In genomic region chr4:72666910-72667309, GRCh38 we compare ENCODE assay signal across 19 cellular contexts.
DNase-seq lines count a peak whose midpoint lies in the region; ATAC-seq and TF ChIP-seq lines count a peak whose summit lies in the region.
"Had no signal": no experiment of that assay in that cellular context is flagged by ENCODE, and none has a peak within 500 bp of the region (broad histone marks: within the 10 kb centered on the region; RNA-seq: fewer than 3 reads in every experiment).

No MANE protein-coding gene starts in this region.

- H3K4me2 ChIP-seq in DND-41 (ENCODE audit: insufficient read depth, low read length) (no peak overlapping the region), H9 (ENCODE audit: insufficient read depth, insufficient read length, low read length) (peak overlapping the region; percentile 14)
- H3K4me2 ChIP-seq: A549 had no signal

- H4K8ac ChIP-seq in H9 (replicated peaks; ENCODE audit: insufficient read length, low read depth, low read length) = no peak overlapping the region

- H3K27ac ChIP-seq in DND-41 (ENCODE audit: low read length) (no peak overlapping the region), H9 (ENCODE audit: insufficient read length, low read depth, low read length) (no peak overlapping the region), endodermal cell (ENCODE audit: low read depth, low read length) (no peak overlapping the region), WERI-Rb-1 (no peak overlapping the region)
- H3K27ac ChIP-seq: A549 had no signal

- no peak overlapping the region for H2BK12ac ChIP-seq in H9 (ENCODE audit: insufficient read length, low read depth, low read length)

- no peak overlapping the region for H2BK15ac ChIP-seq in H9 (ENCODE audit: low read depth, low read length)

- H3K36me3 Mint-ChIP-seq in H9 (ENCODE audit: insufficient read depth in 1 of 3, low read depth in 3 of 3) (no peaks in the 10 kb centered on the region), endodermal cell (ENCODE audit: low read depth) (no peaks in the 10 kb centered on the region)

- H3K27me3 Mint-ChIP-seq in H9 (ENCODE audit: low read depth) (no peaks in the 10 kb centered on the region), endodermal cell (ENCODE audit: insufficient read depth) (no peaks in the 10 kb centered on the region)

- H3K79me1 ChIP-seq in H9 (ENCODE audit: insufficient read depth, low read depth, low read length, poor library complexity, severe bottlenecking) = no peaks in the 10 kb centered on the region

- ATAC-seq in DND-41 (ENCODE audit: insufficient read depth, low read depth) = no peak
- no peak for ATAC-seq in HG02642 (IDR thresholded peaks at IDR 0.05; ENCODE audit: poor library complexity, unreplicated experiment)
- ATAC-seq: A549, GM12878, SK-N-SH treated with all-trans-retinoic acid at 6 μM for 48 hours had no signal

- DNase-seq in DND-41 (peak; percentile 4), H9 (peak; percentile 84), endodermal cell (peak; percentile 75), islet precursor cell (peak; percentile 55), WERI-Rb-1 (no peak), COR-L47 (lab: John Stamatoyannopoulos, UW) (no peak)
- DNase-seq: CD4-positive, alpha-beta T cell; DMS153; GOT3; NCI-H1092 treated with DMSO at 0.1 percent for 48 hours; NCI-H1694; NCI-H2081 treated with DMSO at 0.1 percent for 48 hours; NCI-H510A; NCI-H748 treated with DMSO at 0.1 percent for 48 hours; SIG-M5 had no signal

- H3K79me2 ChIP-seq in DND-41 (ENCODE audit: insufficient read depth, low read length) = no peaks in the 10 kb centered on the region
- no peaks in the 10 kb centered on the region for H3K79me2 ChIP-seq in H9 (ENCODE audit: insufficient read depth, low read length)

- no peak overlapping the region for H4K5ac ChIP-seq in H9 (ENCODE audit: insufficient read length, low read depth, low read length)

- H4K91ac ChIP-seq in H9 (ENCODE audit: insufficient read length, low read depth, low read length) = no peak overlapping the region

- H3K9me3 Mint-ChIP-seq in H9 (no peaks in the 10 kb centered on the region; a peak in 2 of 5 replicates), endodermal cell (no peaks in the 10 kb centered on the region)
- H3K9me3 Mint-ChIP-seq: CD4-positive, alpha-beta T cell had no signal

- no peaks in the 10 kb centered on the region for H3K9me3 ChIP-seq in DND-41 (ENCODE audit: insufficient read depth, low read length, severe bottlenecking)
- no peaks in the 10 kb centered on the region for H3K9me3 ChIP-seq in H9 (ENCODE audit: control insufficient read depth, low read depth, low read length)
- H3K9me3 ChIP-seq in endodermal cell (ENCODE audit: control insufficient read depth, low read length) = no peaks in the 10 kb centered on the region
- H3K9me3 ChIP-seq in WERI-Rb-1 (ENCODE audit: severe bottlenecking) = no peaks in the 10 kb centered on the region
- H3K9me3 ChIP-seq: A549 had no signal

- no peak for TF ChIP-seq CTCF in DND-41 (IDR thresholded peaks at IDR 0.05; ENCODE audit: borderline replicate concordance, extremely low read depth, low read length, poor library complexity, severe bottlenecking)
- TF ChIP-seq CTCF in H9 (conservative IDR thresholded peaks at IDR 0.05) = no peak
- TF ChIP-seq CTCF in endodermal cell (conservative IDR thresholded peaks at IDR 0.05) = no peak
- no peak for TF ChIP-seq CTCF in WERI-Rb-1 (IDR thresholded peaks at IDR 0.05; ENCODE audit: low read depth, low read length)

- H3K27ac Mint-ChIP-seq in H9 (peak overlapping the region in 2 of 3 experiments; percentile 73 to 85; a peak in 3 of 7 replicates), endodermal cell (no peak overlapping the region)
- H3K27ac Mint-ChIP-seq: CD4-positive, alpha-beta T cell had no signal

- no peak overlapping the region for H3K4me3 ChIP-seq in DND-41 (ENCODE audit: low read depth in 1 of 2, low read length in 2 of 2)
- no peak overlapping the region for H3K4me3 ChIP-seq in endodermal cell (ENCODE audit: low read length)
- no peak overlapping the region for H3K4me3 ChIP-seq in WERI-Rb-1 (ENCODE audit: low read depth, low read length)
- H3K4me3 ChIP-seq: A549, GM12878 had no signal

- H3K18ac ChIP-seq in H9 (ENCODE audit: insufficient read length, low read depth, low read length) = no peak overlapping the region

- H2BK5ac ChIP-seq in H9 (ENCODE audit: insufficient read length, low read length) = no peak overlapping the region

- no peak overlapping the region for H2AK5ac ChIP-seq in H9 (ENCODE audit: insufficient read length, low read length)

- H2BK20ac ChIP-seq in H9 (ENCODE audit: low read depth, low read length, poor library complexity, severe bottlenecking) = no peak overlapping the region

- WGBS in H9 (ENCODE audit: extremely low coverage, insufficient read length, low lambda C conversion rate) = no CpG with 5 or more reads among the region's 9 CpGs
- 76 to 86% methylated on average over 3 to 9 of the region's 9 CpGs for WGBS in endodermal cell (ENCODE audit: insufficient coverage in 1 of 2, insufficient read length in 1 of 2), 2 experiments

- no peak overlapping the region for H3K14ac ChIP-seq in H9 (ENCODE audit: insufficient read depth, low read length)

- no peaks in the 10 kb centered on the region for H3K23me2 ChIP-seq in H9 (ENCODE audit: insufficient read length, low read depth, low read length, poor library complexity, severe bottlenecking)

- H3K27me3 ChIP-seq in DND-41 (ENCODE audit: insufficient read depth, low read length, poor library complexity) (no peaks in the 10 kb centered on the region), H9 (ENCODE audit: insufficient read depth, low read length) (no peaks in the 10 kb centered on the region), endodermal cell (ENCODE audit: control insufficient read depth, insufficient read depth, low read length, poor library complexity, severe bottlenecking) (no peaks in the 10 kb centered on the region), WERI-Rb-1 (ENCODE audit: insufficient read depth, low read depth, severe bottlenecking) (no peaks in the 10 kb centered on the region)

- H3K4me3 Mint-ChIP-seq in H9 (peak overlapping the region; percentile 6 to 51; a peak in 3 of 5 replicates), endodermal cell (no peak overlapping the region)
- H3K4me3 Mint-ChIP-seq: CD4-positive, alpha-beta T cell had no signal

- H3K4ac ChIP-seq in H9 (ENCODE audit: low read depth, low read length) = no peak overlapping the region

- H3K4me1 ChIP-seq in DND-41 (ENCODE audit: insufficient read depth, low read length) (no peaks in the 10 kb centered on the region), H9 (ENCODE audit: insufficient read depth, low read length) (peaks cover 13% of the 10 kb centered on the region; the same call in 1 of the 2 replicates), endodermal cell (ENCODE audit: control insufficient read depth, insufficient read depth, low read length) (no peaks in the 10 kb centered on the region)
- H3K4me1 ChIP-seq: A549 had no signal

- H3K36me3 ChIP-seq in DND-41 (ENCODE audit: insufficient read depth, low read length) (no peaks in the 10 kb centered on the region), endodermal cell (ENCODE audit: control insufficient read depth, insufficient read depth, low read length) (no peaks in the 10 kb centered on the region), WERI-Rb-1 (no peaks in the 10 kb centered on the region)

- H4K20me1 ChIP-seq in DND-41 (ENCODE audit: insufficient read depth, low read length) (no peaks in the 10 kb centered on the region), H9 (ENCODE audit: control insufficient read depth, insufficient read depth, insufficient read length) (no peaks in the 10 kb centered on the region)

- no peak overlapping the region for H2BK120ac ChIP-seq in H9 (ENCODE audit: low read depth, low read length, poor library complexity, severe bottlenecking)

- H3K4me1 Mint-ChIP-seq in H9 = peaks cover 45 to 60% of the 10 kb centered on the region in 2 experiments
- peaks cover 10% of the 10 kb centered on the region for H3K4me1 Mint-ChIP-seq in endodermal cell

- H3K9ac ChIP-seq in DND-41 (ENCODE audit: low read depth, low read length) (no peak overlapping the region), H9 (ENCODE audit: extremely low read depth, insufficient read length, low read length) (no peak overlapping the region), endodermal cell (ENCODE audit: extremely low read depth, low read length, poor library complexity, severe bottlenecking) (no peak overlapping the region)

- H2AFZ ChIP-seq in DND-41 (ENCODE audit: low read depth, low read length) (no peak overlapping the region), H9 (ENCODE audit: low read length) (no peak overlapping the region)

- no peak overlapping the region for H3K23ac ChIP-seq in H9 (ENCODE audit: insufficient read length, low read depth, low read length)

- H3T11ph ChIP-seq in H9 (ENCODE audit: low read length) = no peak overlapping the region

- no peak overlapping the region for H3K56ac ChIP-seq in H9 (ENCODE audit: insufficient read length, low read depth, low read length)

Comparison
In these comparisons a context has a peak if more than half of its experiments do, and no peak if none do; other contexts are left out.
1. DNase-seq: peak in DND-41 (single experiment), H9 (single experiment), endodermal cell (single experiment) and islet precursor cell (single experiment); none in WERI-Rb-1 (single experiment) and COR-L47 (single experiment).